In the genomic region with DNA sequence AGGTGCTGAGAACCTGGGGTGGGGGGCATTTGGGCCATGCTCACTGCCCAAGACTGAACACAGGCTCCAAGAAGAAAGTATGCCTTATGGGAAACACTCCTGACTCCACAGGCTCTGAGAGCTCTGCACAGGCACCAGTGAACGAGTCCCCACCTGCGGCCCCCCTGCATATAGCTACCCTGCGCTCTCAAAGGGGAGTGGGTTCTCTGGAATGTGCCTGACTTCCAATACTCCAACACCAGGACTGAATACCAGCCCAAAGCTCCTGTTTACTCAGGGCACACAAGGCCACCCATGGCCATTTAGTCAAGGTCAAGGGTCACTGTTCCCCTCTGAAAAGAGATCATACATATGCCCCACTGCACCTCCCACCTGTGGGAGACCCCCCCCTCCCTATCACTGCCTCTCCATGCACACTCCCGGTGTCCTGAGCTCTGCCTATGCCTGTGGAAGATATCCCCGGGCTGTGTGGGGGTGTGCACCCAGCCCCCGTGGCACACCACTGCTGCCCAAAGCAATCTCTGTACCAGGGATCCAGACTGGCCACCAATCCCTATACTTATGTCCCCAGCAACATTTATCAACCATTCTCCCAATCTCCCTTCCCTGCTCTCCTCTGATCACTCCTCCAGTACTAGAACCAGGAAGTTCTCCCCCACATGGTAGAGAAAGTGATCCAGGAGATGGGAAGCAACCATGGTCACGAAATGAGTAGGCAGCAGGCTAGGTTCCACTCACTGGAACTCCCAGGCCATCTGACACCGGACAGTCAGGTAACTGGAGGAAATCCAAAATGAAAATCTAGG, we compare ENCODE assay signal across 11 cellular contexts. TPM values are rescaled to one million over a fixed set of nuclear protein-coding genes. Genes with fewer than 3 reads are reported as not detected.
A peak's percentile ranks its signal among the peaks of the same experiment; 100 is the strongest.
DNase-seq lines count a peak whose midpoint lies in the region; ATAC-seq, FAIRE-seq and TF ChIP-seq lines count a peak whose summit lies in the region.
"Had no signal": no experiment of that assay in that cellular context is flagged by ENCODE, and none has a peak within 500 bp of the region (broad histone marks: within the 10 kb centered on the region; RNA-seq: fewer than 3 reads in every experiment).

No MANE protein-coding gene starts in this region.

- H3K9me3 Mint-ChIP-seq in stimulated activated memory B cell treated with anti-CD40 and anti-IgM and Interleukin-4, amounts not matched to agents 10 μg/mL and 1 μg/mL and 100 μg/mL, for 72 hours = no peaks in the 10 kb centered on the region
- H3K9me3 Mint-ChIP-seq: stimulated activated naive B cell treated with anti-CD40 and anti-IgM and Interleukin-4, amounts not matched to agents 10 μg/mL and 1 μg/mL and 100 μg/mL, for 72 hours had no signal

- no TSS peak for BruUV-seq in HepG2 (replicated peaks; lab: Mats Ljungman, UMichigan)

- ATAC-seq in HepG2 (peak; percentile 34), HG03432 (IDR thresholded peaks at IDR 0.05; ENCODE audit: unreplicated experiment) (no peak)
- no peak for ATAC-seq in stimulated activated memory B cell treated with anti-CD40 and anti-IgM and Interleukin-4, amounts not matched to agents 10 μg/mL and 1 μg/mL and 100 μg/mL, for 72 hours
- ATAC-seq: stimulated activated naive B cell treated with anti-CD40 and anti-IgM and Interleukin-4, amounts not matched to agents 10 μg/mL and 1 μg/mL and 100 μg/mL, for 72 hours had no signal

- peaks cover 7% of the 10 kb centered on the region for H3K36me3 Mint-ChIP-seq in stimulated activated memory B cell treated with anti-CD40 and anti-IgM and Interleukin-4, amounts not matched to agents 10 μg/mL and 1 μg/mL and 100 μg/mL, for 72 hours

- H3K27me3 ChIP-seq in ascending aorta = no peaks in the 10 kb centered on the region
- no peaks in the 10 kb centered on the region for H3K27me3 ChIP-seq in HepG2 (ENCODE audit: control insufficient read depth in 1 of 2, insufficient read depth in 2 of 2, low read length in 2 of 2)

- peaks cover 28% of the 10 kb centered on the region for H3K79me2 ChIP-seq in HepG2 (ENCODE audit: insufficient read depth, low read length)

- peaks cover 19% of the 10 kb centered on the region for H4K20me1 ChIP-seq in HepG2 (ENCODE audit: insufficient read depth, low read length)

- POLR2A ChIA-PET in HepG2 (lab: Yijun Ruan, JAX) = interaction anchor here (0.6 to 9.0 kb wide), 15 partner anchors 10 to 871 kb away, joined by 3 to 130 read pairs (median 6); partner anchors contain the start of genes ATRIP, CCDC51, CDC25A and PFKFB4

- H3K9me3 ChIP-seq in ascending aorta (no peaks in the 10 kb centered on the region), HepG2 (ENCODE audit: low read length) (no peaks in the 10 kb centered on the region)

- CTCF ChIA-PET in HepG2 (lab: Yijun Ruan, JAX; ENCODE audit: low intra/inter-chr PET ratio, low total read pairs) = no interaction called here

- H3K4me3 Mint-ChIP-seq in stimulated activated memory B cell treated with anti-CD40 and anti-IgM and Interleukin-4, amounts not matched to agents 10 μg/mL and 1 μg/mL and 100 μg/mL, for 72 hours = peak overlapping the region; percentile 81

- TF ChIP-seq EP300 in HepG2 (IDR thresholded peaks at IDR 0.05; ENCODE audit: low read depth in 2 of 2, low read length in 2 of 2) (peak in 1 of 2 experiments; percentile 86; a peak in 2 of 4 replicates), HepG2 (CRISPR knock-in tag; IDR thresholded peaks at IDR 0.05; ENCODE audit: borderline replicate concordance) (peak; percentile 79)

- no peak overlapping the region for H2AFZ ChIP-seq in HepG2 (ENCODE audit: low read length)

- TF ChIP-seq CTCF in ascending aorta (IDR thresholded peaks at IDR 0.05) (no peak), HepG2 (CRISPR knock-in tag; IDR thresholded peaks at IDR 0.05) (peak; percentile 24; the same call in 1 of the 2 replicates)

- H3K4me2 ChIP-seq in HepG2 (ENCODE audit: low read depth, low read length) = peak overlapping the region; percentile 100
- H3K4me2 ChIP-seq: KMS-11 had no signal

- in situ Hi-C loops in HepG2 (cut with HindIII; ENCODE audit: extremely low pct_ligation_motif_present, low pct_unique_long_range_greater_than_20kb) = no loop called here

- TF ChIP-seq RAD21 in HepG2 (CRISPR knock-in tag; IDR thresholded peaks at IDR 0.05) = no peak

- WGBS in HepG2 (ENCODE audit: low lambda C conversion rate) = 18% methylated on average over 5 of the region's 8 CpGs

- H3K4me3 ChIP-seq in ascending aorta (no peak overlapping the region), HepG2 (replicated peaks in 1 of 3; ENCODE audit: insufficient read depth in 1 of 3, low read depth in 2 of 3, low read length in 3 of 3) (peak overlapping the region; percentile 13 to 93 (median 27); a peak in 5 of 6 replicates)

- H3K9ac ChIP-seq in HepG2 (ENCODE audit: insufficient read depth, low read depth, low read length) = peak overlapping the region; percentile 96
- H3K9ac ChIP-seq: KMS-11 had no signal

- TF ChIP-seq POLR2A in HepG2 (IDR thresholded peaks at IDR 0.05; ENCODE audit: insufficient read depth in 1 of 2, low read depth in 2 of 2, low read length in 2 of 2) = no peak

- peaks cover 26% of the 10 kb centered on the region for H3K27me3 Mint-ChIP-seq in stimulated activated memory B cell treated with anti-CD40 and anti-IgM and Interleukin-4, amounts not matched to agents 10 μg/mL and 1 μg/mL and 100 μg/mL, for 72 hours

- intact Hi-C loops in ascending aorta (cut with DNase I) (no loop called here), HepG2 (cut with micrococcal nuclease; ENCODE audit: unreplicated experiment) (no loop called here)

- FAIRE-seq in HepG2 (lab: Jason Lieb, UNC) = peak; percentile 89
- FAIRE-seq: islet of Langerhans had no signal

- peaks cover 9% of the 10 kb centered on the region for H3K4me1 Mint-ChIP-seq in stimulated activated memory B cell treated with anti-CD40 and anti-IgM and Interleukin-4, amounts not matched to agents 10 μg/mL and 1 μg/mL and 100 μg/mL, for 72 hours

- no peak overlapping the region for H3K27ac Mint-ChIP-seq in stimulated activated memory B cell treated with anti-CD40 and anti-IgM and Interleukin-4, amounts not matched to agents 10 μg/mL and 1 μg/mL and 100 μg/mL, for 72 hours
- H3K27ac Mint-ChIP-seq: stimulated activated naive B cell treated with anti-CD40 and anti-IgM and Interleukin-4, amounts not matched to agents 10 μg/mL and 1 μg/mL and 100 μg/mL, for 72 hours had no signal

- H3K36me3 ChIP-seq in ascending aorta = peaks cover 0 to 11% of the 10 kb centered on the region in 2 donors
- peaks cover 3 to 4% of the 10 kb centered on the region in 2 experiments; a peak in 4 of 5 replicates for H3K36me3 ChIP-seq in HepG2 (replicated peaks in 1 of 2; ENCODE audit: control insufficient read depth in 1 of 2, insufficient read depth in 2 of 2, low read length in 2 of 2)

- H3K27ac ChIP-seq in ascending aorta = peak overlapping the region; percentile 95 to 98
- H3K27ac ChIP-seq in HepG2 (ENCODE audit: extremely low read length, insufficient read depth, low read length) = peak overlapping the region; percentile 99
- H3K27ac ChIP-seq: KMS-11 had no signal

- H3K4me1 ChIP-seq in ascending aorta (peaks cover 3 to 13% of the 10 kb centered on the region in 2 donors), HepG2 (ENCODE audit: insufficient read depth, low read length) (peaks cover 84% of the 10 kb centered on the region)

- peak; percentile 25 for DNase-seq in HuH-7.5 (ENCODE audit: low spot score)
- no peak for DNase-seq in ascending aorta (ENCODE audit: low spot score in 2 of 2)
- peak; percentile 92 for DNase-seq in HepG2 (ENCODE audit: low spot score)
- DNase-seq in stimulated activated CD4-positive, alpha-beta T cell treated with anti-CD3 and anti-CD28 coated beads, Interleukin-4, amount 100 ng/mL, for 4 hours = no peak
- no peak for DNase-seq in dermis blood vessel endothelial cell
- DNase-seq: NCI-H524 treated with DMSO at 0.1 percent for 48 hours; stimulated activated naive B cell treated with anti-CD40 and anti-IgM and Interleukin-4, amounts not matched to agents 10 μg/mL and 1 μg/mL and 100 μg/mL, for 72 hours had no signal

RNA-seq across cellular contexts. Expression of gene PLXNB1, which starts 1.5 kb away (rescaled TPM):
- total RNA-seq in ascending aorta = 160 TPM
- total RNA-seq in HepG2 (2016; rRNA removed; fragmentation: Illumina TruSeq; extraction: Trizol) = 25.4 and 86.0 TPM in 2 replicates
- total RNA-seq in HepG2 (2016; cell fraction: cytosol; rRNA removed; fragmentation: Illumina TruSeq; extraction: Trizol; ENCODE audit: low read depth) = 33.1 and 33.9 TPM in 2 replicates
- total RNA-seq in HepG2 (2016; cell fraction: insoluble cytoplasmic fraction; rRNA removed; fragmentation: Illumina TruSeq; extraction: Trizol) = 23.9 and 92.3 TPM in 2 replicates
- 30.7 and 31.8 TPM in 2 replicates for total RNA-seq in HepG2 (2016; cell fraction: membrane; rRNA removed; fragmentation: Illumina TruSeq; extraction: Trizol)
- total RNA-seq in HepG2 (2016; cell fraction: nucleus; rRNA removed; fragmentation: Illumina TruSeq; extraction: Trizol) = 140 and 158 TPM in 2 replicates
- polyA plus RNA-seq in HepG2 (2011; rRNA removed) = 143 and 179 TPM in 2 replicates
- 71.5 and 83.2 TPM in 2 replicates for polyA plus RNA-seq in HepG2 (2011; cell fraction: cytosol; rRNA removed)
- polyA plus RNA-seq in HepG2 (2011; cell fraction: nucleus; rRNA removed) = 1,144 and 1,345 TPM in 2 replicates
- 140 and 149 TPM in 2 replicates for polyA plus RNA-seq in HepG2 (2012)
- polyA plus RNA-seq in HepG2 (2016; cell fraction: cytosol; fragmentation: Illumina TruSeq; extraction: Trizol; ENCODE audit: low read depth) = 5.5 and 6.7 TPM in 2 replicates
- polyA plus RNA-seq in HepG2 (2016; cell fraction: insoluble cytoplasmic fraction; fragmentation: Illumina TruSeq; extraction: Trizol; ENCODE audit: low read depth) = 23.3 and 26.9 TPM in 2 replicates
- polyA plus RNA-seq in HepG2 (2016; cell fraction: membrane; fragmentation: Illumina TruSeq; extraction: Trizol; ENCODE audit: low read depth) = 12.8 and 12.9 TPM in 2 replicates
- polyA plus RNA-seq in HepG2 (2016; cell fraction: nucleus; fragmentation: Illumina TruSeq; extraction: Trizol; ENCODE audit: insufficient read depth, low read depth) = 420 and 470 TPM in 2 replicates
- polyA minus RNA-seq in HepG2 (2011; rRNA and poly(A)+ RNA removed; ENCODE audit: low replicate concordance) = 83.4 and 325 TPM in 2 replicates
- polyA minus RNA-seq in HepG2 (2011; cell fraction: cytosol; rRNA and poly(A)+ RNA removed) = 54.4 and 79.5 TPM in 2 replicates
- polyA minus RNA-seq in HepG2 (2011; cell fraction: nucleus; rRNA and poly(A)+ RNA removed) = 295 and 329 TPM in 2 replicates
- total RNA-seq in dermis blood vessel endothelial cell = 16.8 and 23.7 TPM in 2 replicates

RNA-seq across cellular contexts. Expression of gene CCDC51, which starts 8.5 kb away (rescaled TPM):
- 19.3 TPM for total RNA-seq in ascending aorta
- total RNA-seq in HepG2 (2016; rRNA removed; fragmentation: Illumina TruSeq; extraction: Trizol) = 29.4 and 38.3 TPM in 2 replicates
- 7.6 and 8.2 TPM in 2 replicates for total RNA-seq in HepG2 (2016; cell fraction: cytosol; rRNA removed; fragmentation: Illumina TruSeq; extraction: Trizol; ENCODE audit: low read depth)
- 33.5 and 38.7 TPM in 2 replicates for total RNA-seq in HepG2 (2016; cell fraction: insoluble cytoplasmic fraction; rRNA removed; fragmentation: Illumina TruSeq; extraction: Trizol)
- total RNA-seq in HepG2 (2016; cell fraction: membrane; rRNA removed; fragmentation: Illumina TruSeq; extraction: Trizol) = 12.2 and 12.5 TPM in 2 replicates
- total RNA-seq in HepG2 (2016; cell fraction: nucleus; rRNA removed; fragmentation: Illumina TruSeq; extraction: Trizol) = 12.4 and 13.6 TPM in 2 replicates
- polyA plus RNA-seq in HepG2 (2011; rRNA removed) = 15.5 and 18.1 TPM in 2 replicates
- 16.8 and 19.2 TPM in 2 replicates for polyA plus RNA-seq in HepG2 (2011; cell fraction: cytosol; rRNA removed)
- 6.5 and 8.5 TPM in 2 replicates for polyA plus RNA-seq in HepG2 (2011; cell fraction: nucleus; rRNA removed)
- polyA plus RNA-seq in HepG2 (2012) = 8.4 and 9.8 TPM in 2 replicates
- polyA plus RNA-seq in HepG2 (2016; cell fraction: cytosol; fragmentation: Illumina TruSeq; extraction: Trizol; ENCODE audit: low read depth) = 3.9 and 4.9 TPM in 2 replicates
- 29.3 and 29.9 TPM in 2 replicates for polyA plus RNA-seq in HepG2 (2016; cell fraction: insoluble cytoplasmic fraction; fragmentation: Illumina TruSeq; extraction: Trizol; ENCODE audit: low read depth)
- polyA plus RNA-seq in HepG2 (2016; cell fraction: membrane; fragmentation: Illumina TruSeq; extraction: Trizol; ENCODE audit: low read depth) = 8.0 TPM in 2 replicates
- 16.3 and 19.0 TPM in 2 replicates for polyA plus RNA-seq in HepG2 (2016; cell fraction: nucleus; fragmentation: Illumina TruSeq; extraction: Trizol; ENCODE audit: insufficient read depth, low read depth)
- 11.3 and 25.4 TPM in 2 replicates for polyA minus RNA-seq in HepG2 (2011; rRNA and poly(A)+ RNA removed; ENCODE audit: low replicate concordance)
- 4.5 and 4.7 TPM in 2 replicates for polyA minus RNA-seq in HepG2 (2011; cell fraction: cytosol; rRNA and poly(A)+ RNA removed)
- polyA minus RNA-seq in HepG2 (2011; cell fraction: nucleus; rRNA and poly(A)+ RNA removed) = 3.0 and 3.3 TPM in 2 replicates
- 16.4 and 18.0 TPM in 2 replicates for total RNA-seq in dermis blood vessel endothelial cell

RNA-seq across cellular contexts. Expression of gene TMA7, which starts 8.6 kb away (rescaled TPM):
- total RNA-seq in ascending aorta (142 TPM), HepG2 (2016; rRNA removed; fragmentation: Illumina TruSeq; extraction: Trizol) (486 and 510 TPM in 2 replicates), dermis blood vessel endothelial cell (223 and 272 TPM in 2 replicates)
- 913 and 1,296 TPM in 2 replicates for total RNA-seq in HepG2 (2016; cell fraction: cytosol; rRNA removed; fragmentation: Illumina TruSeq; extraction: Trizol; ENCODE audit: low read depth)
- 511 and 522 TPM in 2 replicates for total RNA-seq in HepG2 (2016; cell fraction: insoluble cytoplasmic fraction; rRNA removed; fragmentation: Illumina TruSeq; extraction: Trizol)
- total RNA-seq in HepG2 (2016; cell fraction: membrane; rRNA removed; fragmentation: Illumina TruSeq; extraction: Trizol) = 763 and 886 TPM in 2 replicates
- total RNA-seq in HepG2 (2016; cell fraction: nucleus; rRNA removed; fragmentation: Illumina TruSeq; extraction: Trizol) = 177 and 187 TPM in 2 replicates
- 80.9 and 100 TPM in 2 replicates for polyA plus RNA-seq in HepG2 (2011; rRNA removed)
- 69.9 and 96.6 TPM in 2 replicates for polyA plus RNA-seq in HepG2 (2011; cell fraction: cytosol; rRNA removed)
- polyA plus RNA-seq in HepG2 (2011; cell fraction: nucleus; rRNA removed) = 23.2 and 42.0 TPM in 2 replicates
- 194 and 244 TPM in 2 replicates for polyA plus RNA-seq in HepG2 (2012)
- 1,200 and 1,620 TPM in 2 replicates for polyA plus RNA-seq in HepG2 (2016; cell fraction: cytosol; fragmentation: Illumina TruSeq; extraction: Trizol; ENCODE audit: low read depth)
- 517 and 532 TPM in 2 replicates for polyA plus RNA-seq in HepG2 (2016; cell fraction: insoluble cytoplasmic fraction; fragmentation: Illumina TruSeq; extraction: Trizol; ENCODE audit: low read depth)
- polyA plus RNA-seq in HepG2 (2016; cell fraction: membrane; fragmentation: Illumina TruSeq; extraction: Trizol; ENCODE audit: low read depth) = 742 and 956 TPM in 2 replicates
- polyA plus RNA-seq in HepG2 (2016; cell fraction: nucleus; fragmentation: Illumina TruSeq; extraction: Trizol; ENCODE audit: insufficient read depth, low read depth) = 336 and 389 TPM in 2 replicates
- polyA minus RNA-seq in HepG2 (2011; rRNA and poly(A)+ RNA removed; ENCODE audit: low replicate concordance) = 4.4 and 15.7 TPM in 2 replicates
- polyA minus RNA-seq in HepG2 (2011; cell fraction: cytosol; rRNA and poly(A)+ RNA removed) = 18.7 and 23.2 TPM in 2 replicates
- 18.4 and 25.9 TPM in 2 replicates for polyA minus RNA-seq in HepG2 (2011; cell fraction: nucleus; rRNA and poly(A)+ RNA removed)

RNA-seq across cellular contexts. Expression of gene ATRIP, which starts 15.1 kb away (rescaled TPM):
- total RNA-seq in ascending aorta (9.0 TPM), HepG2 (2016; rRNA removed; fragmentation: Illumina TruSeq; extraction: Trizol) (11.4 and 12.5 TPM in 2 replicates), dermis blood vessel endothelial cell (8.2 TPM in 2 replicates)
- 2.6 and 2.7 TPM in 2 replicates for total RNA-seq in HepG2 (2016; cell fraction: cytosol; rRNA removed; fragmentation: Illumina TruSeq; extraction: Trizol; ENCODE audit: low read depth)
- total RNA-seq in HepG2 (2016; cell fraction: insoluble cytoplasmic fraction; rRNA removed; fragmentation: Illumina TruSeq; extraction: Trizol) = 9.5 and 10.4 TPM in 2 replicates
- 2.4 and 3.4 TPM in 2 replicates for total RNA-seq in HepG2 (2016; cell fraction: membrane; rRNA removed; fragmentation: Illumina TruSeq; extraction: Trizol)
- 7.4 and 11.0 TPM in 2 replicates for total RNA-seq in HepG2 (2016; cell fraction: nucleus; rRNA removed; fragmentation: Illumina TruSeq; extraction: Trizol)
- 5.1 and 5.3 TPM in 2 replicates for polyA plus RNA-seq in HepG2 (2011; rRNA removed)
- 3.7 and 4.7 TPM in 2 replicates for polyA plus RNA-seq in HepG2 (2011; cell fraction: cytosol; rRNA removed)
- 12.6 and 13.3 TPM in 2 replicates for polyA plus RNA-seq in HepG2 (2011; cell fraction: nucleus; rRNA removed)
- polyA plus RNA-seq in HepG2 (2012) = 3.2 and 4.1 TPM in 2 replicates
- polyA plus RNA-seq in HepG2 (2016; cell fraction: cytosol; fragmentation: Illumina TruSeq; extraction: Trizol; ENCODE audit: low read depth) = 0.97 and 1.0 TPM in 2 replicates
- 7.8 and 11.5 TPM in 2 replicates for polyA plus RNA-seq in HepG2 (2016; cell fraction: insoluble cytoplasmic fraction; fragmentation: Illumina TruSeq; extraction: Trizol; ENCODE audit: low read depth)
- polyA plus RNA-seq in HepG2 (2016; cell fraction: membrane; fragmentation: Illumina TruSeq; extraction: Trizol; ENCODE audit: low read depth) = 1.2 and 1.5 TPM in 2 replicates
- polyA plus RNA-seq in HepG2 (2016; cell fraction: nucleus; fragmentation: Illumina TruSeq; extraction: Trizol; ENCODE audit: insufficient read depth, low read depth) = 14.7 and 21.6 TPM in 2 replicates
- polyA minus RNA-seq in HepG2 (2011; rRNA and poly(A)+ RNA removed; ENCODE audit: low replicate concordance) = 11.5 and 35.8 TPM in 2 replicates
- polyA minus RNA-seq in HepG2 (2011; cell fraction: cytosol; rRNA and poly(A)+ RNA removed) = 2.1 and 3.8 TPM in 2 replicates
- polyA minus RNA-seq in HepG2 (2011; cell fraction: nucleus; rRNA and poly(A)+ RNA removed) = 5.2 and 9.8 TPM in 2 replicates

RNA-seq across cellular contexts. Expression of gene FBXW12, which starts 59.4 kb away (rescaled TPM):
- total RNA-seq in ascending aorta (not detected), HepG2 (2016; rRNA removed; fragmentation: Illumina TruSeq; extraction: Trizol) (not detected in 2 replicates), dermis blood vessel endothelial cell (not detected in 2 replicates)
- total RNA-seq in HepG2 (2016; cell fraction: cytosol; rRNA removed; fragmentation: Illumina TruSeq; extraction: Trizol; ENCODE audit: low read depth) = not detected in 2 replicates
- total RNA-seq in HepG2 (2016; cell fraction: insoluble cytoplasmic fraction; rRNA removed; fragmentation: Illumina TruSeq; extraction: Trizol) = not detected in 2 replicates
- not detected in 2 replicates for total RNA-seq in HepG2 (2016; cell fraction: membrane; rRNA removed; fragmentation: Illumina TruSeq; extraction: Trizol)
- total RNA-seq in HepG2 (2016; cell fraction: nucleus; rRNA removed; fragmentation: Illumina TruSeq; extraction: Trizol) = not detected in 2 replicates
- polyA plus RNA-seq in HepG2 (2011; rRNA removed) = not detected in 2 replicates
- not detected in 2 replicates for polyA plus RNA-seq in HepG2 (2011; cell fraction: cytosol; rRNA removed)
- not detected in 2 replicates for polyA plus RNA-seq in HepG2 (2011; cell fraction: nucleus; rRNA removed)
- 0.25 and 0.48 TPM in 2 replicates for polyA plus RNA-seq in HepG2 (2012)
- polyA plus RNA-seq in HepG2 (2016; cell fraction: cytosol; fragmentation: Illumina TruSeq; extraction: Trizol; ENCODE audit: low read depth) = not detected in 2 replicates
- polyA plus RNA-seq in HepG2 (2016; cell fraction: insoluble cytoplasmic fraction; fragmentation: Illumina TruSeq; extraction: Trizol; ENCODE audit: low read depth) = not detected in 2 replicates
- not detected in 2 replicates for polyA plus RNA-seq in HepG2 (2016; cell fraction: membrane; fragmentation: Illumina TruSeq; extraction: Trizol; ENCODE audit: low read depth)
- not detected in 2 replicates for polyA plus RNA-seq in HepG2 (2016; cell fraction: nucleus; fragmentation: Illumina TruSeq; extraction: Trizol; ENCODE audit: insufficient read depth, low read depth)
- polyA minus RNA-seq in HepG2 (2011; rRNA and poly(A)+ RNA removed; ENCODE audit: low replicate concordance) = not detected in 2 replicates
- not detected in 2 replicates for polyA minus RNA-seq in HepG2 (2011; cell fraction: cytosol; rRNA and poly(A)+ RNA removed)
- not detected in 2 replicates for polyA minus RNA-seq in HepG2 (2011; cell fraction: nucleus; rRNA and poly(A)+ RNA removed)

Comparison
In these comparisons a context has a peak if more than half of its experiments do, and no peak if none do; other contexts are left out.
1. DNase-seq: peak in HuH-7.5 (single experiment) and HepG2 (single experiment); none in ascending aorta (0 of 2), stimulated activated CD4-positive, alpha-beta T cell treated with anti-CD3 and anti-CD28 coated beads, Interleukin-4, amount 100 ng/mL, for 4 hours (0 of 2) and dermis blood vessel endothelial cell (single experiment).
2. H3K4me3 ChIP-seq: peak in HepG2 (3 of 3); none in ascending aorta (0 of 2).